Comparison of ENCODE assay signal across 9 cellular contexts in the genomic region with DNA sequence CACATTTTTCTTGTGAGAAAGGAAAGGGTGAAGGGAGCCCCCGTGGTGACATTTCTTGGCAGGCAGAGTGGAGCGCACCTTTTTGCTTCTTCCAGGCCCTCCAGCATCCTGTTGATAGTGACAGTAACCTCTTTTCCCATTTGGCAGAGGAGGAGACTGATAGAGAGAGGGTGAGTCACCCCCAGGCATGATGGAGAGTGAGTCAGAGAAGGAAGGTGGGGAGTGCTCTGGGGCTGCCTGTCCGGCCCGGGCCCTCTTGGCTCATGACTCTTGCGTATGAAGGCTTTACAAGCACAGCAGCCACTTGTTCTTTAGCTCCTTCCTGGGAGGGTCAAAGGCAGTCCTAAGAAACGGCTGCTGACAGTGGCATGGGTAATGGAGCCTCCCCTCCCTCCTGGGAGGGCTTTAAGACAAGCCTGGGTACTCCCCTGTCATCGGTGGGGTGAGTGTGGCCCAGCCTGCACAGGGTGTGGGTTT. TPM values are rescaled to one million over a fixed set of nuclear protein-coding genes. Genes with fewer than 3 reads are reported as not detected.
A peak's percentile ranks its signal among the peaks of the same experiment; 100 is the strongest.
DNase-seq lines count a peak whose midpoint lies in the region; ATAC-seq and TF ChIP-seq lines count a peak whose summit lies in the region.
"Had no signal": no experiment of that assay in that cellular context is flagged by ENCODE, and none has a peak within 500 bp of the region (broad histone marks: within the 10 kb centered on the region; RNA-seq: fewer than 3 reads in every experiment).

No MANE protein-coding gene starts in this region.

- H3K36me3 ChIP-seq in GM23248 (ENCODE audit: low read depth) (no peaks in the 10 kb centered on the region), PC-9 (ENCODE audit: low read depth) (no peaks in the 10 kb centered on the region), fibroblast of lung (ENCODE audit: control insufficient read depth, insufficient read depth, low read length) (no peaks in the 10 kb centered on the region)

- H3K4me3 ChIP-seq in GM23248 (no peak overlapping the region), PC-9 (no peak overlapping the region), fibroblast of lung (replicated peaks in 1 of 4; ENCODE audit: control extremely low read depth in 1 of 4, insufficient read depth in 1 of 4, low read depth in 3 of 4, low read length in 4 of 4) (no peak overlapping the region), retinal pigment epithelial cell (ENCODE audit: low read length) (no peak overlapping the region)

- H3K27ac ChIP-seq in GM23248 (no peak overlapping the region), PC-9 (peak overlapping the region; percentile 54), fibroblast of lung (ENCODE audit: insufficient read depth, low read length) (peak overlapping the region; percentile 66)

- H3K9ac ChIP-seq in GM23248 (no peak overlapping the region), fibroblast of lung (ENCODE audit: insufficient read depth, low read length) (no peak overlapping the region)

- CTCF ChIA-PET in PC-9 (lab: Charles Lee): interaction anchor here (0.7 to 1.0 kb wide), 2 partner anchors 27 to 49 kb away, joined by 5 to 7 read pairs; a partner anchor contains a TSS

- WGBS in GM23248 (ENCODE audit: low coverage in 1 of 2, low lambda C conversion rate in 2 of 2, missing lambda C conversion rate in 2 of 2), 2 experiments: 36 to 44% methylated on average over 7 of the region's 7 CpGs

- intact Hi-C loops in PC-9 (cut with micrococcal nuclease; ENCODE audit: unreplicated experiment): loop anchor here (2.0 kb wide), 1 partner anchor 28 kb away; a partner anchor contains a TSS

- in situ Hi-C loops in GM23248 (cut with MboI): no loop called here

- DNase-seq in GM23248: peak; percentile 93
- DNase-seq in PC-9: peak; percentile 87 to 90
- DNase-seq in fibroblast of lung (ENCODE audit: low read depth in 2 of 2): peak; percentile 90 to 96
- peak; percentile 96 for DNase-seq in retinal pigment epithelial cell (ENCODE audit: low read depth)
- no peak for DNase-seq in NCI-H1048 (lab: John Stamatoyannopoulos, UW)
- DNase-seq in activated naive CD4-positive, alpha-beta T cell (lab: John Stamatoyannopoulos, UW): no peak

- H3K9me2 ChIP-seq in GM23248 (ENCODE audit: insufficient read depth): no peaks in the 10 kb centered on the region
- H3K9me2 ChIP-seq in PC-9 (ENCODE audit: insufficient read depth): no peaks in the 10 kb centered on the region

- H3K79me2 ChIP-seq in GM23248 (ENCODE audit: insufficient read depth): no peaks in the 10 kb centered on the region
- no peaks in the 10 kb centered on the region for H3K79me2 ChIP-seq in PC-9 (ENCODE audit: low read depth)
- no peaks in the 10 kb centered on the region for H3K79me2 ChIP-seq in fibroblast of lung (ENCODE audit: control insufficient read depth, insufficient read depth, low read length)

- TF ChIP-seq CTCF in PC-9 (conservative IDR thresholded peaks at IDR 0.05) (no peak), fibroblast of lung (conservative IDR thresholded peaks at IDR 0.05 in 1 of 2, IDR thresholded peaks at IDR 0.05 in 1 of 2; ENCODE audit: low read depth in 1 of 2, low read length in 2 of 2) (no peak), retinal pigment epithelial cell (conservative IDR thresholded peaks at IDR 0.05; ENCODE audit: low read depth, low read length) (no peak)

- H3K27me3 ChIP-seq in GM23248 (replicated peaks; ENCODE audit: insufficient read depth) (no peaks in the 10 kb centered on the region), PC-9 (ENCODE audit: insufficient read depth, low read depth) (no peaks in the 10 kb centered on the region), fibroblast of lung (ENCODE audit: control insufficient read depth, insufficient read depth, low read length) (no peaks in the 10 kb centered on the region)

- peaks cover 7% of the 10 kb centered on the region for H3K4me1 ChIP-seq in GM23248 (ENCODE audit: insufficient read depth)
- H3K4me1 ChIP-seq in PC-9 (replicated peaks; ENCODE audit: insufficient read depth): peaks cover 17% of the 10 kb centered on the region
- peaks cover 7% of the 10 kb centered on the region for H3K4me1 ChIP-seq in fibroblast of lung (ENCODE audit: control insufficient read depth, extremely low read depth, insufficient read depth, low read length)

- no peaks in the 10 kb centered on the region for H4K20me1 ChIP-seq in GM23248 (ENCODE audit: insufficient read depth)
- no peaks in the 10 kb centered on the region for H4K20me1 ChIP-seq in PC-9 (ENCODE audit: insufficient read depth)
- H4K20me1 ChIP-seq in fibroblast of lung (ENCODE audit: control insufficient read depth, extremely low read depth, insufficient read depth, low read length): no peaks in the 10 kb centered on the region

- BruUV-seq in PC-9 (replicated peaks; lab: Mats Ljungman, UMichigan): no TSS peak

- H2AFZ ChIP-seq in GM23248 (no peak overlapping the region), PC-9 (no peak overlapping the region), fibroblast of lung (ENCODE audit: low read length) (peak overlapping the region; percentile 84)

- H3K4me2 ChIP-seq in GM23248 (ENCODE audit: unreplicated experiment) (no peak overlapping the region), PC-9 (peak overlapping the region; percentile 59), fibroblast of lung (ENCODE audit: extremely low read depth, insufficient read depth, low read length) (peak overlapping the region; percentile 1)

- POLR2A ChIA-PET in PC-9 (lab: Charles Lee; ENCODE audit: unreplicated experiment): interaction anchor here (0.6 kb wide), 2 partner anchors 9 to 671 kb away, joined by 4 to 7 read pairs; no protein-coding TSS in a partner anchor

- H3K9me3 ChIP-seq in GM23248 (ENCODE audit: low read depth) (no peaks in the 10 kb centered on the region), PC-9 (ENCODE audit: insufficient read depth, low read depth) (no peaks in the 10 kb centered on the region), fibroblast of lung (ENCODE audit: control insufficient read depth, insufficient read depth, low read depth, low read length) (no peaks in the 10 kb centered on the region)

- ATAC-seq in HG02981 (IDR thresholded peaks at IDR 0.05; ENCODE audit: unreplicated experiment) (no peak), GM19324 (IDR thresholded peaks at IDR 0.05; ENCODE audit: low FRiP score, unreplicated experiment) (no peak)

- 0 out of 2 replicates have a peak, but pooled peaks cover 7% of the 10 kb centered on the region for H3F3A ChIP-seq in GM23248 (ENCODE audit: insufficient read depth)
- peaks cover 14% of the 10 kb centered on the region for H3F3A ChIP-seq in PC-9 (ENCODE audit: insufficient read depth, low read depth)

RNA-seq across cellular contexts. Expression of a gene that starts 16.0 kb away (rescaled TPM):
- total RNA-seq in GM23248 (2014; rRNA removed; shearing (Covaris generic)): not detected in 2 replicates
- not detected in 2 replicates for polyA plus RNA-seq in GM23248 (2016; fragmentation: Nextera tagmentation; extraction: Ambion mirVana)
- not detected in 2 replicates for total RNA-seq in PC-9 (2021)
- total RNA-seq in fibroblast of lung: not detected in 2 replicates
- not detected in 2 replicates for polyA plus RNA-seq in fibroblast of lung
- polyA plus RNA-seq in fibroblast of lung (2012): not detected in 2 replicates
- not detected in 2 replicates for polyA minus RNA-seq in fibroblast of lung (ENCODE audit: low replicate concordance)
- total RNA-seq: skeletal muscle tissue had no signal

RNA-seq across cellular contexts. Expression of a gene that starts 28.0 kb away (rescaled TPM):
- total RNA-seq in GM23248 (2014; rRNA removed; shearing (Covaris generic)): not detected in 2 replicates
- polyA plus RNA-seq in GM23248 (2016; fragmentation: Nextera tagmentation; extraction: Ambion mirVana) (not detected in 2 replicates), fibroblast of lung (0.03 and 0.05 TPM in 2 replicates)
- total RNA-seq in PC-9 (2021) (10.7 and 11.7 TPM in 2 replicates), fibroblast of lung (under 0.01 TPM in 1 of 2 replicates, not detected in the other)
- 0.19 TPM in 1 of 2 replicates, not detected in the other for polyA plus RNA-seq in fibroblast of lung (2012)
- polyA minus RNA-seq in fibroblast of lung (ENCODE audit: low replicate concordance): not detected in 2 replicates

RNA-seq across cellular contexts. Expression of a gene that starts 40.9 kb away (rescaled TPM):
- 0.54 and 0.76 TPM in 2 replicates for total RNA-seq in GM23248 (2014; rRNA removed; shearing (Covaris generic))
- polyA plus RNA-seq in GM23248 (2016; fragmentation: Nextera tagmentation; extraction: Ambion mirVana): 1.1 TPM in 2 replicates
- total RNA-seq in PC-9 (2021): 0.92 and 1.6 TPM in 2 replicates
- under 0.01 TPM in 2 replicates for total RNA-seq in fibroblast of lung
- 0.33 and 0.40 TPM in 2 replicates for polyA plus RNA-seq in fibroblast of lung
- 0.35 and 0.68 TPM in 2 replicates for polyA plus RNA-seq in fibroblast of lung (2012)
- polyA minus RNA-seq in fibroblast of lung (ENCODE audit: low replicate concordance): not detected in 2 replicates

RNA-seq across cellular contexts. Expression of a gene that starts 56.6 kb away (rescaled TPM):
- total RNA-seq in GM23248 (2014; rRNA removed; shearing (Covaris generic)): 16.6 and 19.9 TPM in 2 replicates
- polyA plus RNA-seq in GM23248 (2016; fragmentation: Nextera tagmentation; extraction: Ambion mirVana): 3.9 and 4.5 TPM in 2 replicates
- total RNA-seq in PC-9 (2021): 2.4 and 3.1 TPM in 2 replicates
- 8.9 and 9.2 TPM in 2 replicates for total RNA-seq in fibroblast of lung
- 8.2 and 11.0 TPM in 2 replicates for polyA plus RNA-seq in fibroblast of lung
- 12.0 and 13.1 TPM in 2 replicates for polyA plus RNA-seq in fibroblast of lung (2012)
- polyA minus RNA-seq in fibroblast of lung (ENCODE audit: low replicate concordance): 1.0 and 4.3 TPM in 2 replicates

Comparison
In these comparisons a context has a peak if more than half of its experiments do, and no peak if none do; other contexts are left out.
1. DNase-seq: peak in GM23248 (single experiment), PC-9 (2 of 2), fibroblast of lung (2 of 2) and retinal pigment epithelial cell (single experiment); none in NCI-H1048 (single experiment) and activated naive CD4-positive, alpha-beta T cell (0 of 4).
2. RNA of a gene that starts 28.0 kb away (total RNA-seq): 10.7 to 11.7 TPM in PC-9; not detected in GM23248 and under 0.01 TPM in fibroblast of lung; every median in the first group is over 10 times any median in the second.